Comparison of ENCODE assay signal across 1 cellular context in genomic region chr2:168216351-168217005, GRCh38.
A peak's percentile ranks its signal among the peaks of the same experiment; 100 is the strongest.
TF ChIP-seq lines count a peak whose summit lies in the region.

No MANE protein-coding gene starts in this region.

TF ChIP-seq in HCT116, 20 proteins besides CTCF, POLR2A, EP300 and RAD21 (continued from another document):
- peak; percentile 95 for TF ChIP-seq CBX3 (IDR thresholded peaks at IDR 0.05; ENCODE audit: low read depth)
- TF ChIP-seq YY1 (IDR thresholded peaks at IDR 0.05; ENCODE audit: extremely low read depth, insufficient replicate concordance, low read depth, low read length), result peak; percentile 61
- TF ChIP-seq SP1 (IDR thresholded peaks at IDR 0.05; ENCODE audit: low read depth), result peak; percentile 97
- TF ChIP-seq CEBPB (IDR thresholded peaks at IDR 0.05; ENCODE audit: low read depth), result peak; percentile 88
- TF ChIP-seq MAX (IDR thresholded peaks at IDR 0.05), result peak; percentile 82
- TF ChIP-seq ELF1 (IDR thresholded peaks at IDR 0.05; ENCODE audit: borderline replicate concordance, low read depth), result no peak; the same call in 1 of the 2 replicates
- no peak for TF ChIP-seq ZFX (IDR thresholded peaks at IDR 0.05)
- peak; percentile 88; the same call in 1 of the 2 replicates for TF ChIP-seq ATF3 (IDR thresholded peaks at IDR 0.05)
- TF ChIP-seq ZNF274 (IDR thresholded peaks at IDR 0.05; ENCODE audit: low read depth, low read length), result no peak
- no peak; the same call in 1 of the 2 replicates for TF ChIP-seq EGR1 (IDR thresholded peaks at IDR 0.05; ENCODE audit: low read depth)
- peak; percentile 78 for TF ChIP-seq POLR2AphosphoS5 (IDR thresholded peaks at IDR 0.05; ENCODE audit: low read depth, low read length)
TF ChIP-seq in HCT116: peak in this region for 13.
